ENCODE assay signal across 19 cellular contexts in the genomic region with DNA sequence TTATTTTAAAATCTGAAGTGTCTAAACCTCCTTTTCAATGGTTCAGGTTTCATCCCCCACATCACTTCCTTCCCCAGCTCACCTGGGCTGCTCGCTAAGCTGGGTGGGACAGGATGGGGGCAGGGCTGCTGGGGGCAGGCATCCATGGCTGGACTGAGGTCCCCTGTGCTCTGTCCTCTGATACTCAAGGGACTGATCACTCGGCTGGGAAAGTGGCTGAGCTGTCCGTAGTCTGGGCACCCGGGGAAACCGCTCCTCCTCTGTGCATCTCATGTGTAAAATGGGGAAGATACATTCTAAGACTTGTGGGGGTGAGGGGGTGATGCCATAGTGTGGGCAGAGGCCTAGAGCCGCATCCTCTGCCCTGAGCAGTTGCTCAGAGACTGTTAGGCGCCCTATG.
A peak's percentile ranks its signal among the peaks of the same experiment; 100 is the strongest.
DNase-seq lines count a peak whose midpoint lies in the region; ATAC-seq and TF ChIP-seq lines count a peak whose summit lies in the region.
"Had no signal": no experiment of that assay in that cellular context is flagged by ENCODE, and none has a peak within 500 bp of the region (broad histone marks: within the 10 kb centered on the region; RNA-seq: fewer than 3 reads in every experiment).

No MANE protein-coding gene starts in this region.

- intact Hi-C loops in CD14-positive monocyte (cut with micrococcal nuclease), result no loop called here
- intact Hi-C loops in stomach (cut with DNase I; ENCODE audit: low total_unique reads), result no loop called here
- intact Hi-C loops in gastrocnemius medialis (cut with DNase I; ENCODE audit: low total_unique reads), result no loop called here

- no peak for TF ChIP-seq CTCF in CD14-positive monocyte (IDR thresholded peaks at IDR 0.05)
- no peak for TF ChIP-seq CTCF in osteocyte (IDR thresholded peaks at IDR 0.05)
- no peak for TF ChIP-seq CTCF in stomach (IDR thresholded peaks at IDR 0.05)
- no peak for TF ChIP-seq CTCF in smooth muscle cell (IDR thresholded peaks at IDR 0.05; ENCODE audit: borderline replicate concordance, insufficient read depth, poor library complexity, severe bottlenecking)
- TF ChIP-seq CTCF in gastrocnemius medialis (IDR thresholded peaks at IDR 0.05 in 4 of 5, conservative IDR thresholded peaks at IDR 0.05 in 1 of 5), result no peak

- no peak overlapping the region for H3K27ac ChIP-seq in stomach
- H3K27ac ChIP-seq in smooth muscle cell (ENCODE audit: low read depth), result no peak overlapping the region
- H3K27ac ChIP-seq in gastrocnemius medialis, result no peak overlapping the region
- H3K27ac ChIP-seq: GM23248, KMS-11 had no signal

- in situ Hi-C loops in gastrocnemius medialis (cut with MboI; ENCODE audit: low sequenced_read_pairs in 4 of 4), result no loop called here

- H3K9ac ChIP-seq in smooth muscle cell (ENCODE audit: low read depth), result no peak overlapping the region
- H3K9ac ChIP-seq: GM23248, KMS-11 had no signal

- no peak for ATAC-seq in gastrocnemius medialis
- ATAC-seq: Panc1 had no signal

- DNase-seq in CD14-positive monocyte (ENCODE audit: low spot score) (peak; percentile 23), osteocyte (ENCODE audit: extremely low spot score, unreplicated experiment) (peak; percentile 66), stomach (peak; percentile 7), smooth muscle cell (lab: John Stamatoyannopoulos, UW; ENCODE audit: unreplicated experiment) (no peak), KG1 (lab: John Stamatoyannopoulos, UW) (no peak), gastrocnemius medialis (no peak)
- DNase-seq in activated CD8-positive, alpha-beta memory T cell treated with anti-CD3 and anti-CD28 coated beads, Interleukin-2, amount 50 U/mL, for 48 hours, result peak; percentile 6
- DNase-seq: C1 segment of cervical spinal cord; CD8-positive, alpha-beta memory T cell; GM23248; HCEC 1CT; NCI-H1105; NCI-H146; NCI-H2029 treated with DMSO at 0.1 percent for 48 hours; NCI-H345; NCI-H524; NCI-H774 had no signal

- no peak overlapping the region for H3K4me2 ChIP-seq in smooth muscle cell
- H3K4me2 ChIP-seq: KMS-11 had no signal

- H3K36me3 ChIP-seq in stomach, result no peaks in the 10 kb centered on the region
- no peaks in the 10 kb centered on the region for H3K36me3 ChIP-seq in smooth muscle cell (ENCODE audit: low read depth)
- H3K36me3 ChIP-seq in gastrocnemius medialis, result no peaks in the 10 kb centered on the region

- H3K27ac Mint-ChIP-seq in CD14-positive monocyte, result no peak overlapping the region
- H3K27ac Mint-ChIP-seq in osteocyte (ENCODE audit: unreplicated experiment), result no peak overlapping the region

- TF ChIP-seq POLR2A in stomach (IDR thresholded peaks at IDR 0.05) (no peak), gastrocnemius medialis (IDR thresholded peaks at IDR 0.05) (no peak)

- H3K4me1 ChIP-seq in stomach, result no peaks in the 10 kb centered on the region
- H3K4me1 ChIP-seq in smooth muscle cell (ENCODE audit: low read depth), result no peaks in the 10 kb centered on the region
- H3K4me1 ChIP-seq in gastrocnemius medialis, result no peaks in the 10 kb centered on the region

- H3K9me3 ChIP-seq in stomach (peaks cover 0 to 7% (median 2%) of the 10 kb centered on the region in 4 donors), smooth muscle cell (replicated peaks; ENCODE audit: low read depth) (no peaks in the 10 kb centered on the region), gastrocnemius medialis (no peaks in the 10 kb centered on the region)

- no peak for TF ChIP-seq EP300 in stomach (IDR thresholded peaks at IDR 0.05)

- no peak overlapping the region for H3K4me3 ChIP-seq in stomach
- H3K4me3 ChIP-seq in smooth muscle cell, result no peak overlapping the region
- no peak overlapping the region for H3K4me3 ChIP-seq in gastrocnemius medialis
- H3K4me3 ChIP-seq: GM23248 had no signal

- H3K36me3 Mint-ChIP-seq in CD14-positive monocyte (no peaks in the 10 kb centered on the region), osteocyte (ENCODE audit: unreplicated experiment) (no peaks in the 10 kb centered on the region)
- H3K36me3 Mint-ChIP-seq: CD8-positive, alpha-beta memory T cell had no signal

- H3K27me3 Mint-ChIP-seq in CD14-positive monocyte (ENCODE audit: low read depth in 3 of 3) (peaks cover 6 to 11% (median 7%) of the 10 kb centered on the region in 3 donors), osteocyte (ENCODE audit: unreplicated experiment) (no peaks in the 10 kb centered on the region)

- H3K79me2 ChIP-seq in smooth muscle cell (ENCODE audit: low read depth), result no peaks in the 10 kb centered on the region

- 58 to 74% (median 69%) methylated on average over 7 of the region's 7 CpGs for WGBS in stomach, 5 donors
- 89% methylated on average over 7 of the region's 7 CpGs for WGBS in smooth muscle cell (ENCODE audit: low lambda C conversion rate)

- H3F3A ChIP-seq in smooth muscle cell (ENCODE audit: low read depth), result no peaks in the 10 kb centered on the region

- no peaks in the 10 kb centered on the region for H3K4me1 Mint-ChIP-seq in CD14-positive monocyte
- H3K4me1 Mint-ChIP-seq in osteocyte (ENCODE audit: unreplicated experiment), result no peaks in the 10 kb centered on the region

- H2AFZ ChIP-seq in smooth muscle cell (ENCODE audit: low read depth), result no peak overlapping the region
- H2AFZ ChIP-seq: GM23248 had no signal

- no peaks in the 10 kb centered on the region for H4K20me1 ChIP-seq in smooth muscle cell (ENCODE audit: low read depth)

- peaks cover 0 to 61% (median 0%) of the 10 kb centered on the region in 3 donors for H3K27me3 ChIP-seq in stomach
- H3K27me3 ChIP-seq in smooth muscle cell (ENCODE audit: low read depth), result peaks cover 26% of the 10 kb centered on the region
- H3K27me3 ChIP-seq in gastrocnemius medialis, result peaks cover 0 to 4% (median 0%) of the 10 kb centered on the region in 3 donors

- H3K4me3 Mint-ChIP-seq in CD14-positive monocyte (no peak overlapping the region), osteocyte (ENCODE audit: unreplicated experiment) (no peak overlapping the region)

- H3K9me3 Mint-ChIP-seq in CD14-positive monocyte, result no peaks in the 10 kb centered on the region
- no peaks in the 10 kb centered on the region for H3K9me3 Mint-ChIP-seq in osteocyte (ENCODE audit: unreplicated experiment)
- H3K9me3 Mint-ChIP-seq: CD8-positive, alpha-beta memory T cell had no signal

Comparison
In these comparisons a context has a peak if more than half of its experiments do, and no peak if none do; other contexts are left out.
1. DNase-seq: peak in CD14-positive monocyte (single experiment), activated CD8-positive, alpha-beta memory T cell treated with anti-CD3 and anti-CD28 coated beads, Interleukin-2, amount 50 U/mL, for 48 hours (single experiment), osteocyte (single experiment) and stomach (single experiment); none in smooth muscle cell (single experiment), KG1 (single experiment) and gastrocnemius medialis (0 of 2).